ENCODE assay signal across 15 cellular contexts in genomic region chr10:15620304-15620703, GRCh38.
A peak's percentile ranks its signal among the peaks of the same experiment; 100 is the strongest.
DNase-seq lines count a peak whose midpoint lies in the region; ATAC-seq and TF ChIP-seq lines count a peak whose summit lies in the region.
"Had no signal": no experiment of that assay in that cellular context is flagged by ENCODE, and none has a peak within 500 bp of the region (broad histone marks: within the 10 kb centered on the region; RNA-seq: fewer than 3 reads in every experiment).

No MANE protein-coding gene starts in this region.

- H3K36me3 ChIP-seq in ascending aorta (peaks cover 12 to 23% of the 10 kb centered on the region in 2 donors), aorta (ENCODE audit: control insufficient read depth in 1 of 2, insufficient read depth in 2 of 2, low read length in 1 of 2) (peaks cover 0 to 10% of the 10 kb centered on the region in 2 donors)

- 4 to 8% methylated on average over 6 of the region's 6 CpGs for WGBS in aorta, 2 donors

- H3K9me3 Mint-ChIP-seq in chondrocyte (ENCODE audit: low read depth) = no peaks in the 10 kb centered on the region
- H3K9me3 Mint-ChIP-seq in osteocyte (ENCODE audit: unreplicated experiment) = no peaks in the 10 kb centered on the region
- H3K9me3 Mint-ChIP-seq: CD8-positive, alpha-beta T cell; GM23338 had no signal

- TF ChIP-seq CTCF in ascending aorta (IDR thresholded peaks at IDR 0.05) = no peak
- no peak for TF ChIP-seq CTCF in chondrocyte (IDR thresholded peaks at IDR 0.05)
- no peak for TF ChIP-seq CTCF in osteocyte (IDR thresholded peaks at IDR 0.05)

- no peak for ATAC-seq in aorta (ENCODE audit: low FRiP score)
- ATAC-seq: CD8-positive, alpha-beta T cell; GM23338 had no signal

- H3K27ac Mint-ChIP-seq in chondrocyte (ENCODE audit: unreplicated experiment) = peak overlapping the region; percentile 36
- peak overlapping the region; percentile 78 for H3K27ac Mint-ChIP-seq in osteocyte (ENCODE audit: unreplicated experiment)
- H3K27ac Mint-ChIP-seq: B cell; CD8-positive, alpha-beta T cell; GM23338 had no signal

- H3K4me1 ChIP-seq in ascending aorta (peaks cover 10 to 60% of the 10 kb centered on the region in 2 donors), aorta (ENCODE audit: control insufficient read depth in 1 of 2, insufficient read depth in 2 of 2, low read length in 2 of 2) (peaks cover 3 to 9% of the 10 kb centered on the region in 2 donors)
- H3K4me1 ChIP-seq: BLaER1 treated with 17β-estradiol and CSF1 and Interleukin-3, amounts not matched to agents 10 nM and 100 nM had no signal

- H3K4me3 ChIP-seq in ascending aorta (no peak overlapping the region), aorta (ENCODE audit: low read length in 2 of 2) (no peak overlapping the region)
- H3K4me3 ChIP-seq: BLaER1 treated with 17β-estradiol and CSF1 and Interleukin-3, amounts not matched to agents 10 nM and 100 nM; GM23338 had no signal

- DNase-seq in ascending aorta (ENCODE audit: low spot score in 2 of 2) (no peak), chondrocyte (ENCODE audit: low spot score) (no peak), osteocyte (ENCODE audit: extremely low spot score, unreplicated experiment) (no peak), aorta (no peak), H4 (ENCODE audit: low spot score) (no peak), T-helper 1 cell (no peak)
- DNase-seq in effector CD8-positive, alpha-beta T cell (lab: John Stamatoyannopoulos, UW) = no peak
- DNase-seq: Calu3; CD8-positive, alpha-beta T cell; DMS79 treated with DMSO at 0.1 percent for 48 hours; GF-D8; H7 had no signal

- no peak overlapping the region for H3K4me3 Mint-ChIP-seq in chondrocyte (ENCODE audit: unreplicated experiment)
- no peak overlapping the region for H3K4me3 Mint-ChIP-seq in osteocyte (ENCODE audit: unreplicated experiment)
- H3K4me3 Mint-ChIP-seq: B cell; CD8-positive, alpha-beta T cell; GM23338 had no signal

- H3K27me3 Mint-ChIP-seq in chondrocyte (ENCODE audit: low read depth) (no peaks in the 10 kb centered on the region), osteocyte (ENCODE audit: unreplicated experiment) (no peaks in the 10 kb centered on the region)
- H3K27me3 Mint-ChIP-seq: B cell had no signal

- no peaks in the 10 kb centered on the region for H3K9me3 ChIP-seq in ascending aorta
- no peaks in the 10 kb centered on the region for H3K9me3 ChIP-seq in aorta (ENCODE audit: control insufficient read depth, low read length)
- H3K9me3 ChIP-seq: BLaER1 treated with 17β-estradiol and CSF1 and Interleukin-3, amounts not matched to agents 10 nM and 100 nM had no signal

- peak overlapping the region; percentile 76 to 77 for H3K27ac ChIP-seq in ascending aorta
- H3K27ac ChIP-seq in aorta (ENCODE audit: low read depth in 1 of 2, low read length in 2 of 2) = peak overlapping the region; percentile 57 to 86
- H3K27ac ChIP-seq: BLaER1 treated with 17β-estradiol and CSF1 and Interleukin-3, amounts not matched to agents 10 nM and 100 nM had no signal

- H3K27me3 ChIP-seq in ascending aorta (no peaks in the 10 kb centered on the region), aorta (ENCODE audit: control insufficient read depth in 1 of 2, insufficient read depth in 2 of 2, low read length in 1 of 2) (no peaks in the 10 kb centered on the region)
- H3K27me3 ChIP-seq: BLaER1 treated with 17β-estradiol and CSF1 and Interleukin-3, amounts not matched to agents 10 nM and 100 nM had no signal

- intact Hi-C loops in ascending aorta (cut with DNase I) = loop anchor here (10.0 kb wide), 1 partner anchor 186 kb away; no protein-coding TSS in a partner anchor
- intact Hi-C loops in aorta (cut with DNase I) = loop anchor here in 1 of 2 donors (5.0 kb wide), 1 partner anchor 133 kb away; no protein-coding TSS in a partner anchor

- H3K4me1 Mint-ChIP-seq in chondrocyte (ENCODE audit: low read depth) (peaks cover 45% of the 10 kb centered on the region), osteocyte (ENCODE audit: unreplicated experiment) (peaks cover 44% of the 10 kb centered on the region)
- H3K4me1 Mint-ChIP-seq: B cell, GM23338 had no signal

- H3K36me3 Mint-ChIP-seq in chondrocyte (ENCODE audit: low read depth) (no peaks in the 10 kb centered on the region), osteocyte (ENCODE audit: unreplicated experiment) (no peaks in the 10 kb centered on the region)
- H3K36me3 Mint-ChIP-seq: CD8-positive, alpha-beta T cell had no signal
